ENCODE assay signal across 19 cellular contexts in the genomic region with DNA sequence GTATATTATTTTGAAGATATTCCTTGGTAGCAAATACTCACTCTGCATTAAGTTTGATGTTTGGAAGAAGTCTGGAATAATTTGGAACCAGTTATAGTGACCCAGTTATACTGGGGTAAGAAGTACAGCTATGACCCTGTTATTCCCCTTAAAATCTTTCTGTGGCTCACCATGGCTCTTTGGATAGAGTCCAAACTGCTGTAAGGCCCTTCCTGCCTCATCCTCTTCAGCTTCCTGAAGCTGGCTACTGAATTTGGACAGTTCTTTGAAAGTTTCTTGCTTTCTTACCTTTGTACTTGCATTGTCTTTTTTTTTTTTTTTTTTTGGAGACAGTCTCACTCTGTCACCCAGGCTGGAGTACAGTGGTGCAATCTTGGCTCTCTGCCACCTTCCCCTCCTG.
"Had no signal": no experiment of that assay in that cellular context is flagged by ENCODE, and none has a peak within 500 bp of the region (broad histone marks: within the 10 kb centered on the region; RNA-seq: fewer than 3 reads in every experiment).

No MANE protein-coding gene starts in this region.

- H3K27ac Mint-ChIP-seq: activated CD4-positive, alpha-beta memory T cell treated with anti-CD3 and anti-CD28 coated beads, Interleukin-2, amount 10 ng/mL, durations not matched to agents 7 days and 5 days; activated CD4-positive, alpha-beta T cell treated with anti-CD3 and anti-CD28 coated beads for 36 hours; activated naive CD8-positive, alpha-beta T cell treated with anti-CD3 and anti-CD28 coated beads, Interleukin-2, amount 10 ng/mL, durations not matched to agents 7 days and 5 days; activated T-cell treated with anti-CD3 and anti-CD28 coated beads, Interleukin-2, amount 50 U/mL, for 72 hours; T-helper 17 cell had no signal

- H3K27me3 Mint-ChIP-seq: activated CD4-positive, alpha-beta memory T cell treated with anti-CD3 and anti-CD28 coated beads, Interleukin-2, amount 10 ng/mL, durations not matched to agents 7 days and 5 days; activated CD4-positive, alpha-beta T cell treated with anti-CD3 and anti-CD28 coated beads for 36 hours; activated naive CD8-positive, alpha-beta T cell treated with anti-CD3 and anti-CD28 coated beads, Interleukin-2, amount 10 ng/mL, durations not matched to agents 7 days and 5 days; T-helper 17 cell had no signal

- ATAC-seq: activated CD4-positive, alpha-beta T cell treated with anti-CD3 and anti-CD28 coated beads for 36 hours; activated T-cell treated with anti-CD3 and anti-CD28 coated beads, Interleukin-2, amount 50 U/mL, for 72 hours; T-helper 17 cell had no signal

- H3K4me3 Mint-ChIP-seq: activated CD4-positive, alpha-beta memory T cell treated with anti-CD3 and anti-CD28 coated beads, Interleukin-2, amount 10 ng/mL, durations not matched to agents 7 days and 5 days; activated CD4-positive, alpha-beta T cell treated with anti-CD3 and anti-CD28 coated beads for 36 hours; activated naive CD8-positive, alpha-beta T cell treated with anti-CD3 and anti-CD28 coated beads, Interleukin-2, amount 10 ng/mL, durations not matched to agents 7 days and 5 days; activated T-cell treated with anti-CD3 and anti-CD28 coated beads, Interleukin-2, amount 50 U/mL, for 72 hours; T-helper 17 cell had no signal

- H3K4me1 Mint-ChIP-seq: activated CD4-positive, alpha-beta memory T cell treated with anti-CD3 and anti-CD28 coated beads, Interleukin-2, amount 10 ng/mL, durations not matched to agents 7 days and 5 days; activated CD4-positive, alpha-beta T cell treated with anti-CD3 and anti-CD28 coated beads for 36 hours; activated naive CD8-positive, alpha-beta T cell treated with anti-CD3 and anti-CD28 coated beads, Interleukin-2, amount 10 ng/mL, durations not matched to agents 7 days and 5 days had no signal

- DNase-seq: activated CD4-positive, alpha-beta memory T cell treated with anti-CD3 and anti-CD28 coated beads, Interleukin-2, amount 10 ng/mL, durations not matched to agents 7 days and 5 days; activated CD4-positive, alpha-beta T cell treated with anti-CD3 and anti-CD28 coated beads for 36 hours; activated CD4-positive, alpha-beta T cell treated with anti-CD3 and anti-CD28 coated beads, Interleukin-2, amount 50 U/mL, for 1 hour; activated naive CD4-positive, alpha-beta T cell treated with anti-CD3 and anti-CD28 coated beads, Interleukin-2, amount 50 U/mL, for 16 hours; activated naive CD8-positive, alpha-beta T cell treated with anti-CD3 and anti-CD28 coated beads, Interleukin-2, amount 10 ng/mL, durations not matched to agents 7 days and 5 days; activated T-cell treated with anti-CD3 and anti-CD28 coated beads for 4 hours; activated T-cell treated with anti-CD3 and anti-CD28 coated beads, Interleukin-2, amount 50 U/mL, for 72 hours; adrenal gland; central memory CD4-positive, alpha-beta T cell; NCI-H1092; NCI-H1417; NCI-H1930; NCI-H2171; NCI-H226; NCI-H526; SIG-M5; T-helper 17 cell; T-helper 9 cell; WERI-Rb-1 had no signal
